In the genomic region with DNA sequence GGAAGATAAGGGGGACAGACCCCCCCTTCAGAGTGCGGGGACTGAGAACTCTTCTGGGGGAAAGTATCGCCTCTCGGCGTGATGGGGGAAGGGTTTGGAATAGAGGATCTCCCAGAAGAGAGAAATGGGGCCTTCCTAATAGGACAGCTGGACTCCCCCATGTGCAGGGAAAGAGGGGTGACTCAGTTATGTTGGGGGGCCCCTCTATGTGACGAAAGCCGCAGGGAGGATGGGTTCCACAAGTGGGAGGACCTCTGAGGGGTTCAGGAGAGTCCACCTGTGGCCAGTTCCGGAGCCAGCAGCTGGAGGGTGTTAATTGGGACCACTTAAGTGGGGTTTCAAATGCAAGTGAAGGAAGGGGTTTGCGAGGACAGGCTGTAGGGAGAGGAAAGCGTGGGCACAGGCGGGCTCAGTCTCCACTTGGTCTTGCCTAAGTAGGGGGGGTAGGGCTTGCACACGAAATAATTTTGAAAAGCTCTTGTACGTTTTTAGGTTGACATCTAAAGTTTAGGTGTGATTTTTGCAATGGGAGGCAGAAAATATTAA, we compare ENCODE assay signal across 8 cellular contexts. TPM values are rescaled to one million over a fixed set of nuclear protein-coding genes. Genes with fewer than 3 reads are reported as not detected.
DNase-seq lines count a peak whose midpoint lies in the region; ATAC-seq and TF ChIP-seq lines count a peak whose summit lies in the region.

No MANE protein-coding gene starts in this region.

- peak overlapping the region; percentile 86 for H3K9ac ChIP-seq in skeletal muscle satellite cell (ENCODE audit: low read depth, low read length)

- H3K27me3 Mint-ChIP-seq in activated T-cell treated with anti-CD3 and anti-CD28 coated beads, Interleukin-2, amount 50 U/mL, for 4 hours (ENCODE audit: low read depth): no peaks in the 10 kb centered on the region

- H3K4me1 ChIP-seq in skeletal muscle satellite cell (ENCODE audit: control insufficient read depth, insufficient read depth, low read length): peaks cover 12% of the 10 kb centered on the region

- H3K9me3 Mint-ChIP-seq in activated T-cell treated with anti-CD3 and anti-CD28 coated beads, Interleukin-2, amount 50 U/mL, for 4 hours: no peaks in the 10 kb centered on the region

- no peak for TF ChIP-seq CTCF in fibroblast of villous mesenchyme (IDR thresholded peaks at IDR 0.05; ENCODE audit: insufficient read depth, low read depth, low read length)

- peak overlapping the region; percentile 91 for H3K4me2 ChIP-seq in skeletal muscle satellite cell (ENCODE audit: low read length)

- peak overlapping the region; percentile 64 for H3K4me3 ChIP-seq in fibroblast of villous mesenchyme (ENCODE audit: low read depth, low read length)
- H3K4me3 ChIP-seq in skeletal muscle satellite cell (ENCODE audit: low read length): peak overlapping the region; percentile 84

- H3K36me3 Mint-ChIP-seq in activated T-cell treated with anti-CD3 and anti-CD28 coated beads, Interleukin-2, amount 50 U/mL, for 4 hours (ENCODE audit: insufficient read depth): peaks cover 6% of the 10 kb centered on the region

- peaks cover 2% of the 10 kb centered on the region for H3K36me3 ChIP-seq in skeletal muscle satellite cell (ENCODE audit: insufficient read depth, low read length)

- H3K9me3 ChIP-seq in skeletal muscle satellite cell (replicated peaks; ENCODE audit: low read length): no peaks in the 10 kb centered on the region

- no peaks in the 10 kb centered on the region for H3K27me3 ChIP-seq in skeletal muscle satellite cell (ENCODE audit: control insufficient read depth, insufficient read depth, low read length)

- peak overlapping the region; percentile 85 for H3K4me3 Mint-ChIP-seq in activated T-cell treated with anti-CD3 and anti-CD28 coated beads, Interleukin-2, amount 50 U/mL, for 4 hours

- H3K4me1 Mint-ChIP-seq in activated T-cell treated with anti-CD3 and anti-CD28 coated beads, Interleukin-2, amount 50 U/mL, for 4 hours (ENCODE audit: low read depth): peaks cover 28% of the 10 kb centered on the region

- peak in 1 of 2 donors; percentile 9 for ATAC-seq in activated T-cell treated with anti-CD3 and anti-CD28 coated beads, Interleukin-2, amount 50 U/mL, for 4 hours
- ATAC-seq in HG03025 (IDR thresholded peaks at IDR 0.05; ENCODE audit: low FRiP score, unreplicated experiment): no peak

- no peak for DNase-seq in activated T-cell treated with anti-CD3 and anti-CD28 coated beads, Interleukin-2, amount 50 U/mL, for 4 hours
- no peak for DNase-seq in activated T-cell treated with anti-CD3 and anti-CD28 coated beads, Interleukin-2, amount 50 U/mL, for 48 hours
- DNase-seq in RKO (ENCODE audit: low spot score) (peak; percentile 54), fibroblast of villous mesenchyme (ENCODE audit: low read depth) (no peak), COR-L47 (lab: John Stamatoyannopoulos, UW) (no peak)
- DNase-seq in effector CD4-positive, alpha-beta T cell: no peak

RNA-seq across cellular contexts. Expression of a gene that starts 0.7 kb away (rescaled TPM):
- 10 to 100 TPM; 21.2 to 25.5 (median 23.2) TPM for total RNA-seq in activated T-cell treated with anti-CD3 and anti-CD28 coated beads, Interleukin-2, amount 50 U/mL, for 4 hours
- total RNA-seq in fibroblast of villous mesenchyme: 4.8 and 5.6 TPM in 2 replicates
- 7.2 and 7.4 TPM in 2 replicates for total RNA-seq in skeletal muscle satellite cell (2012; rRNA removed)

RNA-seq across cellular contexts. Expression of a gene that starts 13.7 kb away (rescaled TPM):
- total RNA-seq in activated T-cell treated with anti-CD3 and anti-CD28 coated beads, Interleukin-2, amount 50 U/mL, for 4 hours: 10 to 100 TPM; 83.3 to 86.5 (median 86.2) TPM
- total RNA-seq in fibroblast of villous mesenchyme: under 0.01 TPM in 1 of 2 replicates, not detected in the other
- total RNA-seq in skeletal muscle satellite cell (2012; rRNA removed): 0.25 TPM in 1 of 2 replicates, not detected in the other

Comparison
In these comparisons a context has a peak if more than half of its experiments do, and no peak if none do; other contexts are left out.
1. RNA of a gene that starts 13.7 kb away (total RNA-seq): 83.3 to 86.5 TPM in activated T-cell treated with anti-CD3 and anti-CD28 coated beads, Interleukin-2, amount 50 U/mL, for 4 hours; under 0.01 TPM in fibroblast of villous mesenchyme; every median in the first group is over 10 times any median in the second.